2 cellular contexts compared by ENCODE assay signal in the genomic region with DNA sequence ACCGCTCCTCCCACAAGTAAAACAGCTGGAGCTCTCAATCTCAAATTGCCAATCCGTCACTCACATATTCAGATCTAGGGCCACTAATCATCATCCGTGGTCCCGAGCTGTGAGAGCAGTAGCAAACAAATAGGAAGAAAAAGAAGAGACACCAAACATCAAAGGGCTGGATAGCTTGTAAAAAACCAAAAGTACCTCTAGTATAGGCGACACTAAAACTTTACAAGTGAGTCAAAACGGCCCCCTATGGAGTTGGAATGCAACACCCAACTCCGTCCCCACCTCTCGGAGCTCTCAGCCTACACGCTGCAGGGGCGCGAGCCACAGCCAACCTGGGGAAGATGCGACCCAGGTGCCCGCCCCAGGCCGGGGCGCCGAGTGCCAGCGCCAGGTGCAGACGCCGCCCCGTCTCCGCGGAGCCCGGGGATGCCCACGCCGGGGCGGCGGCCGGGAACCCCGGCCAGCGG.
TF ChIP-seq lines count a peak whose summit lies in the region.

No MANE protein-coding gene starts in this region.

TF ChIP-seq in GM12891, 5 proteins besides CTCF, POLR2A, EP300 and RAD21 (continued from another document):
- TF ChIP-seq PAX5 (IDR thresholded peaks at IDR 0.05; ENCODE audit: insufficient read depth, low read length, severe bottlenecking), result no peak
- TF ChIP-seq POU2F2 (IDR thresholded peaks at IDR 0.05; ENCODE audit: low read depth, low read length), result no peak

TF ChIP-seq in GM23338, 12 proteins besides CTCF, POLR2A, EP300 and RAD21 (continued from another document):
- no peak for TF ChIP-seq STAT1 (IDR thresholded peaks at IDR 0.05; ENCODE audit: unreplicated experiment)
- TF ChIP-seq, protein P1, sequence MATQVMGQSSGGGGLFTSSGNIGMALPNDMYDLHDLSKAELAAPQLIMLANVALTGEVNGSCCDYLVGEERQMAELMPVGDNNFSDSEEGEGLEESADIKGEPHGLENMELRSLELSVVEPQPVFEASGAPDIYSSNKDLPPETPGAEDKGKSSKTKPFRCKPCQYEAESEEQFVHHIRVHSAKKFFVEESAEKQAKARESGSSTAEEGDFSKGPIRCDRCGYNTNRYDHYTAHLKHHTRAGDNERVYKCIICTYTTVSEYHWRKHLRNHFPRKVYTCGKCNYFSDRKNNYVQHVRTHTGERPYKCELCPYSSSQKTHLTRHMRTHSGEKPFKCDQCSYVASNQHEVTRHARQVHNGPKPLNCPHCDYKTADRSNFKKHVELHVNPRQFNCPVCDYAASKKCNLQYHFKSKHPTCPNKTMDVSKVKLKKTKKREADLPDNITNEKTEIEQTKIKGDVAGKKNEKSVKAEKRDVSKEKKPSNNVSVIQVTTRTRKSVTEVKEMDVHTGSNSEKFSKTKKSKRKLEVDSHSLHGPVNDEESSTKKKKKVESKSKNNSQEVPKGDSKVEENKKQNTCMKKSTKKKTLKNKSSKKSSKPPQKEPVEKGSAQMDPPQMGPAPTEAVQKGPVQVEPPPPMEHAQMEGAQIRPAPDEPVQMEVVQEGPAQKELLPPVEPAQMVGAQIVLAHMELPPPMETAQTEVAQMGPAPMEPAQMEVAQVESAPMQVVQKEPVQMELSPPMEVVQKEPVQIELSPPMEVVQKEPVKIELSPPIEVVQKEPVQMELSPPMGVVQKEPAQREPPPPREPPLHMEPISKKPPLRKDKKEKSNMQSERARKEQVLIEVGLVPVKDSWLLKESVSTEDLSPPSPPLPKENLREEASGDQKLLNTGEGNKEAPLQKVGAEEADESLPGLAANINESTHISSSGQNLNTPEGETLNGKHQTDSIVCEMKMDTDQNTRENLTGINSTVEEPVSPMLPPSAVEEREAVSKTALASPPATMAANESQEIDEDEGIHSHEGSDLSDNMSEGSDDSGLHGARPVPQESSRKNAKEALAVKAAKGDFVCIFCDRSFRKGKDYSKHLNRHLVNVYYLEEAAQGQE (IDR thresholded peaks at IDR 0.05; ENCODE audit: unreplicated experiment), result no peak
- no peak for TF ChIP-seq EZH2 (IDR thresholded peaks at IDR 0.05; ENCODE audit: low read depth, unreplicated experiment)
- TF ChIP-seq, protein P2, sequence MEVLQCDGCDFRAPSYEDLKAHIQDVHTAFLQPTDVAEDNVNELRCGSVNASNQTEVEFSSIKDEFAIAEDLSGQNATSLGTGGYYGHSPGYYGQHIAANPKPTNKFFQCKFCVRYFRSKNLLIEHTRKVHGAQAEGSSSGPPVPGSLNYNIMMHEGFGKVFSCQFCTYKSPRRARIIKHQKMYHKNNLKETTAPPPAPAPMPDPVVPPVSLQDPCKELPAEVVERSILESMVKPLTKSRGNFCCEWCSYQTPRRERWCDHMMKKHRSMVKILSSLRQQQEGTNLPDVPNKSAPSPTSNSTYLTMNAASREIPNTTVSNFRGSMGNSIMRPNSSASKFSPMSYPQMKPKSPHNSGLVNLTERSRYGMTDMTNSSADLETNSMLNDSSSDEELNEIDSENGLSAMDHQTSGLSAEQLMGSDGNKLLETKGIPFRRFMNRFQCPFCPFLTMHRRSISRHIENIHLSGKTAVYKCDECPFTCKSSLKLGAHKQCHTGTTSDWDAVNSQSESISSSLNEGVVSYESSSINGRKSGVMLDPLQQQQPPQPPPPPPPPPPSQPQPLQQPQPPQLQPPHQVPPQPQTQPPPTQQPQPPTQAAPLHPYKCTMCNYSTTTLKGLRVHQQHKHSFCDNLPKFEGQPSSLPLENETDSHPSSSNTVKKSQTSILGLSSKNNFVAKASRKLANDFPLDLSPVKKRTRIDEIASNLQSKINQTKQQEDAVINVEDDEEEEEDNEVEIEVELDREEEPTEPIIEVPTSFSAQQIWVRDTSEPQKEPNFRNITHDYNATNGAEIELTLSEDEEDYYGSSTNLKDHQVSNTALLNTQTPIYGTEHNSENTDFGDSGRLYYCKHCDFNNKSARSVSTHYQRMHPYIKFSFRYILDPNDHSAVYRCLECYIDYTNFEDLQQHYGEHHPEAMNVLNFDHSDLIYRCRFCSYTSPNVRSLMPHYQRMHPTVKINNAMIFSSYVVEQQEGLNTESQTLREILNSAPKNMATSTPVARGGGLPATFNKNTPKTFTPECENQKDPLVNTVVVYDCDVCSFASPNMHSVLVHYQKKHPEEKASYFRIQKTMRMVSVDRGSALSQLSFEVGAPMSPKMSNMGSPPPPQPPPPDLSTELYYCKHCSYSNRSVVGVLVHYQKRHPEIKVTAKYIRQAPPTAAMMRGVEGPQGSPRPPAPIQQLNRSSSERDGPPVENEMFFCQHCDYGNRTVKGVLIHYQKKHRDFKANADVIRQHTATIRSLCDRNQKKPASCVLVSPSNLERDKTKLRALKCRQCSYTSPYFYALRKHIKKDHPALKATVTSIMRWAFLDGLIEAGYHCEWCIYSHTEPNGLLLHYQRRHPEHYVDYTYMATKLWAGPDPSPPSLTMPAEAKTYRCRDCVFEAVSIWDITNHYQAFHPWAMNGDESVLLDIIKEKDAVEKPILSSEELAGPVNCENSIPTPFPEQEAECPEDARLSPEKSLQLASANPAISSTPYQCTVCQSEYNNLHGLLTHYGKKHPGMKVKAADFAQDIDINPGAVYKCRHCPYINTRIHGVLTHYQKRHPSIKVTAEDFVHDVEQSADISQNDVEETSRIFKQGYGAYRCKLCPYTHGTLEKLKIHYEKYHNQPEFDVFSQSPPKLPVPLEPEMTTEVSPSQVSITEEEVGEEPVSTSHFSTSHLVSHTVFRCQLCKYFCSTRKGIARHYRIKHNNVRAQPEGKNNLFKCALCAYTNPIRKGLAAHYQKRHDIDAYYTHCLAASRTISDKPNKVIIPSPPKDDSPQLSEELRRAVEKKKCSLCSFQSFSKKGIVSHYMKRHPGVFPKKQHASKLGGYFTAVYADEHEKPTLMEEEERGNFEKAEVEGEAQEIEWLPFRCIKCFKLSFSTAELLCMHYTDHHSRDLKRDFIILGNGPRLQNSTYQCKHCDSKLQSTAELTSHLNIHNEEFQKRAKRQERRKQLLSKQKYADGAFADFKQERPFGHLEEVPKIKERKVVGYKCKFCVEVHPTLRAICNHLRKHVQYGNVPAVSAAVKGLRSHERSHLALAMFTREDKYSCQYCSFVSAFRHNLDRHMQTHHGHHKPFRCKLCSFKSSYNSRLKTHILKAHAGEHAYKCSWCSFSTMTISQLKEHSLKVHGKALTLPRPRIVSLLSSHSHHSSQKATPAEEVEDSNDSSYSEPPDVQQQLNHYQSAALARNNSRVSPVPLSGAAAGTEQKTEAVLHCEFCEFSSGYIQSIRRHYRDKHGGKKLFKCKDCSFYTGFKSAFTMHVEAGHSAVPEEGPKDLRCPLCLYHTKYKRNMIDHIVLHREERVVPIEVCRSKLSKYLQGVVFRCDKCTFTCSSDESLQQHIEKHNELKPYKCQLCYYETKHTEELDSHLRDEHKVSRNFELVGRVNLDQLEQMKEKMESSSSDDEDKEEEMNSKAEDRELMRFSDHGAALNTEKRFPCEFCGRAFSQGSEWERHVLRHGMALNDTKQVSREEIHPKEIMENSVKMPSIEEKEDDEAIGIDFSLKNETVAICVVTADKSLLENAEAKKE (CRISPR knock-in tag; IDR thresholded peaks at IDR 0.05), result no peak
- no peak for TF ChIP-seq ZNF114 (CRISPR knock-in tag; IDR thresholded peaks at IDR 0.05)
- TF ChIP-seq ZNF331 (CRISPR knock-in tag; IDR thresholded peaks at IDR 0.05; ENCODE audit: low read depth), result no peak
- TF ChIP-seq, protein P3, sequence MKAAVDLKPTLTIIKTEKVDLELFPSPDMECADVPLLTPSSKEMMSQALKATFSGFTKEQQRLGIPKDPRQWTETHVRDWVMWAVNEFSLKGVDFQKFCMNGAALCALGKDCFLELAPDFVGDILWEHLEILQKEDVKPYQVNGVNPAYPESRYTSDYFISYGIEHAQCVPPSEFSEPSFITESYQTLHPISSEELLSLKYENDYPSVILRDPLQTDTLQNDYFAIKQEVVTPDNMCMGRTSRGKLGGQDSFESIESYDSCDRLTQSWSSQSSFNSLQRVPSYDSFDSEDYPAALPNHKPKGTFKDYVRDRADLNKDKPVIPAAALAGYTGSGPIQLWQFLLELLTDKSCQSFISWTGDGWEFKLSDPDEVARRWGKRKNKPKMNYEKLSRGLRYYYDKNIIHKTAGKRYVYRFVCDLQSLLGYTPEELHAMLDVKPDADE (IDR thresholded peaks at IDR 0.05), result no peak
- TF ChIP-seq EZH2phosphoT487 (IDR thresholded peaks at IDR 0.05; ENCODE audit: unreplicated experiment), result no peak
- no peak for TF ChIP-seq JUNB (IDR thresholded peaks at IDR 0.05; ENCODE audit: unreplicated experiment)
